ENCODE assay signal across 16 cellular contexts in genomic region chr11:134749040-134749586, GRCh38.
"Had no signal": no experiment of that assay in that cellular context is flagged by ENCODE, and none has a peak within 500 bp of the region (broad histone marks: within the 10 kb centered on the region; RNA-seq: fewer than 3 reads in every experiment).

No MANE protein-coding gene starts in this region.

- H3K4me3 ChIP-seq: gastrocnemius medialis, transverse colon, vagina had no signal

- ATAC-seq: activated T-helper 17 cell treated with anti-CD3 and anti-CD28 coated beads, Interleukin-2, amount 50 U/mL, for 72 hours; esophagus mucosa; gastrocnemius medialis; natural killer cell had no signal

- H3K27ac ChIP-seq: gastrocnemius medialis, transverse colon, vagina had no signal

- DNase-seq: activated CD4-positive, alpha-beta memory T cell treated with anti-CD3 and anti-CD28 coated beads for 36 hours; activated CD4-positive, alpha-beta T cell treated with anti-CD3 and anti-CD28 coated beads for 4 hours; activated naive CD4-positive, alpha-beta T cell; activated naive CD8-positive, alpha-beta T cell treated with anti-CD3 and anti-CD28 coated beads for 36 hours; activated T-cell treated with anti-CD3 and anti-CD28 coated beads, Interleukin-2, amount 50 U/mL, for 1 hour; amniotic stem cell; caudate nucleus; gastrocnemius medialis; kidney glomerular epithelial cell; mesenchymal stem cell; natural killer cell; SW 1271; transverse colon had no signal

- H3K27me3 ChIP-seq: vagina had no signal

- H3K9me3 ChIP-seq: gastrocnemius medialis, transverse colon, vagina had no signal

- H3K36me3 ChIP-seq: gastrocnemius medialis, transverse colon, vagina had no signal

- H3K4me1 ChIP-seq: gastrocnemius medialis, transverse colon, vagina had no signal
